Comparison of ENCODE assay signal across 18 cellular contexts in genomic region chr7:137965942-137966624, GRCh38. TPM values are rescaled to one million over a fixed set of nuclear protein-coding genes. Genes with fewer than 3 reads are reported as not detected.
DNase-seq lines count a peak whose midpoint lies in the region; TF ChIP-seq lines count a peak whose summit lies in the region.
"Had no signal": no experiment of that assay in that cellular context is flagged by ENCODE, and none has a peak within 500 bp of the region (broad histone marks: within the 10 kb centered on the region; RNA-seq: fewer than 3 reads in every experiment).

No MANE protein-coding gene starts in this region.

- no peaks in the 10 kb centered on the region for H3K9me2 ChIP-seq in Loucy (replicated peaks; ENCODE audit: low read depth, low read length)

- H3K27ac ChIP-seq in osteoblast (ENCODE audit: low read depth, low read length), result peak overlapping the region; percentile 47
- H3K27ac ChIP-seq: gastrocnemius medialis, skin epidermis had no signal

- peak; percentile 42 for TF ChIP-seq CTCF in AG10803 (conservative IDR thresholded peaks at IDR 0.05; ENCODE audit: low read length)
- peak; percentile 19; the same call in 1 of the 2 replicates for TF ChIP-seq CTCF in Loucy (conservative IDR thresholded peaks at IDR 0.05; ENCODE audit: low read length)
- TF ChIP-seq CTCF in cardiac fibroblast (IDR thresholded peaks at IDR 0.05; ENCODE audit: low read depth, low read length), result peak; percentile 15
- peak; percentile 25 for TF ChIP-seq CTCF in osteoblast (IDR thresholded peaks at IDR 0.05; ENCODE audit: extremely low read depth, low read depth, low read length)

- H3K9ac ChIP-seq in Loucy (ENCODE audit: low read depth, low read length, poor library complexity, severe bottlenecking), result no peak overlapping the region

- H3K36me3 ChIP-seq in Loucy (ENCODE audit: insufficient read depth, low read length) (no peaks in the 10 kb centered on the region), osteoblast (ENCODE audit: insufficient read depth, low read length) (peaks cover 7% of the 10 kb centered on the region)
- H3K36me3 ChIP-seq: gastrocnemius medialis, uterus had no signal

- DNase-seq in AG10803 (ENCODE audit: low read depth) (no peak), cardiac fibroblast (ENCODE audit: low read depth in 2 of 2) (no peak), osteoblast (ENCODE audit: insufficient read length, low spot score, missing footprints) (no peak), NCI-H1092 (lab: John Stamatoyannopoulos, UW) (no peak), middle frontal gyrus (ENCODE audit: extremely low spot score, low spot score) (no peak), SIG-M5 (lab: John Stamatoyannopoulos, UW) (no peak), nucleus accumbens (lab: John Stamatoyannopoulos, UW) (no peak)
- DNase-seq: activated B cell treated with CpG ODN at 0.5 μM for 24 hours; anterior cingulate cortex; CD4-positive, alpha-beta T cell; gastrocnemius medialis; H7; immature natural killer cell; NCI-H1417; stimulated activated naive B cell treated with anti-CD40 and anti-IgM and Interleukin-4, amounts not matched to agents 10 μg/mL and 1 μg/mL and 100 μg/mL, for 72 hours; uterus had no signal

- no peaks in the 10 kb centered on the region for H3K9me3 ChIP-seq in Loucy (ENCODE audit: insufficient read depth, low read depth, low read length)
- no peaks in the 10 kb centered on the region for H3K9me3 ChIP-seq in osteoblast (ENCODE audit: low read depth, low read length)
- H3K9me3 ChIP-seq: gastrocnemius medialis, uterus had no signal

- no peak overlapping the region for H3K4me3 ChIP-seq in AG10803 (ENCODE audit: low read length)
- H3K4me3 ChIP-seq in Loucy (ENCODE audit: low read length, poor library complexity, severe bottlenecking), result no peak overlapping the region
- no peak overlapping the region for H3K4me3 ChIP-seq in cardiac fibroblast (replicated peaks in 1 of 2; ENCODE audit: low read depth in 2 of 2, low read length in 2 of 2)
- no peak overlapping the region for H3K4me3 ChIP-seq in osteoblast (ENCODE audit: insufficient read depth, low read length)
- H3K4me3 ChIP-seq: gastrocnemius medialis, skin epidermis, uterus had no signal

- H3K4me2 ChIP-seq in Loucy (ENCODE audit: low read depth, low read length, poor library complexity, severe bottlenecking), result no peak overlapping the region
- no peak overlapping the region for H3K4me2 ChIP-seq in osteoblast (ENCODE audit: insufficient read depth, low read length)

- H2AFZ ChIP-seq in Loucy (ENCODE audit: low read length), result no peak overlapping the region
- no peak overlapping the region for H2AFZ ChIP-seq in osteoblast (ENCODE audit: low read length)

- peaks cover 2% of the 10 kb centered on the region for H4K20me1 ChIP-seq in Loucy (ENCODE audit: insufficient read depth, low read length, poor library complexity, severe bottlenecking)
- H4K20me1 ChIP-seq in osteoblast (ENCODE audit: insufficient read depth, low read length), result no peaks in the 10 kb centered on the region

- H3K4me1 ChIP-seq in Loucy (ENCODE audit: insufficient read depth, low read length, poor library complexity, severe bottlenecking) (peaks cover 25% of the 10 kb centered on the region), osteoblast (ENCODE audit: insufficient read depth, low read length) (peaks cover 63% of the 10 kb centered on the region)

- H3K79me2 ChIP-seq in Loucy (ENCODE audit: insufficient read depth, low read length) (peaks cover 53% of the 10 kb centered on the region; the same call in 1 of the 2 replicates), osteoblast (ENCODE audit: insufficient read depth, low read length) (peaks cover 91% of the 10 kb centered on the region)

- no peaks in the 10 kb centered on the region for H3F3A ChIP-seq in Loucy (ENCODE audit: low read depth)

- H3K27me3 ChIP-seq in Loucy (ENCODE audit: insufficient read depth, low read length, poor library complexity, severe bottlenecking), result no peaks in the 10 kb centered on the region
- no peaks in the 10 kb centered on the region for H3K27me3 ChIP-seq in osteoblast (ENCODE audit: insufficient read depth, low read length)
- H3K27me3 ChIP-seq: gastrocnemius medialis, uterus had no signal

RNA-seq across cellular contexts. Expression of gene CREB3L2, which starts 35.8 kb away (rescaled TPM):
- 26.5 and 28.6 TPM in 2 replicates for total RNA-seq in osteoblast
